Comparison of ENCODE assay signal across 21 cellular contexts in the genomic region with DNA sequence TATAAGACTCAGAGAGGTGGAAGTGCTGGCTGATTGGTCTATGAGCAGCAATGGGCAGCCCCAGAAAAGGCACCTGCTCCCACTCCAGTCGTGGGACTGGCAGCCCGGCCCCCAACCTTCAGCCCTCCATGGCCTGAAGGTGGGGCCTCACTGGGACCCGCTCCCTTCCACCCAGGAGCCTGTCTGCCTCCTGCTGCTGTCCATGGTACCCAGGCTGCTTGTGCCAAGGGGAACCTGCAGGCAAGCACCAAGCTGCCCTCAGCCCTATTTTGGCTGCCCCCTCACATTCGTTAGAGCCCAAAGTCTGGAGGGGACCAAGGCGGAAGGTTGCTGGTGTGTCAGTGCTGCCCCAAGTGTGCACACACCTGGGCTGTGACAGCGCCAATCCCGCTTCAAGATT.
DNase-seq lines count a peak whose midpoint lies in the region; ATAC-seq and TF ChIP-seq lines count a peak whose summit lies in the region.
"Had no signal": no experiment of that assay in that cellular context is flagged by ENCODE, and none has a peak within 500 bp of the region (broad histone marks: within the 10 kb centered on the region; RNA-seq: fewer than 3 reads in every experiment).

No MANE protein-coding gene starts in this region.

- H3K27me3 Mint-ChIP-seq in endodermal cell (ENCODE audit: insufficient read depth), result no peaks in the 10 kb centered on the region
- H3K27me3 Mint-ChIP-seq in nephron progenitor cell (ENCODE audit: low read depth, poor library complexity), result peaks cover under 1% of the 10 kb centered on the region

- H3K4me3 Mint-ChIP-seq in endodermal cell (no peak overlapping the region), nephron progenitor cell (no peak overlapping the region)
- H3K4me3 Mint-ChIP-seq: immature natural killer cell, mesothelial cell of epicardium had no signal

- no peaks in the 10 kb centered on the region for H3K4me1 ChIP-seq in endodermal cell (ENCODE audit: control insufficient read depth, insufficient read depth, low read length)
- H3K4me1 ChIP-seq in left ventricle myocardium inferior, result no peaks in the 10 kb centered on the region
- no peaks in the 10 kb centered on the region for H3K4me1 ChIP-seq in spleen
- H3K4me1 ChIP-seq: gastrocnemius medialis had no signal

- H3K36me3 Mint-ChIP-seq in endodermal cell (ENCODE audit: low read depth) (no peaks in the 10 kb centered on the region), nephron progenitor cell (ENCODE audit: low read depth) (no peaks in the 10 kb centered on the region)
- H3K36me3 Mint-ChIP-seq: immature natural killer cell, mesothelial cell of epicardium had no signal

- ATAC-seq in HG02981 (IDR thresholded peaks at IDR 0.05; ENCODE audit: unreplicated experiment), result no peak
- ATAC-seq: gastrocnemius medialis; Panc1; stimulated activated naive CD8-positive, alpha-beta T cell treated with anti-CD3 and anti-CD28 coated beads, Interleukin-15, Interleukin-2, amounts not matched to agents 100 U/mL and 50 U/mL, for 24 hours had no signal

- H3K36me3 ChIP-seq in endodermal cell (ENCODE audit: control insufficient read depth, insufficient read depth, low read length) (no peaks in the 10 kb centered on the region), left ventricle myocardium inferior (no peaks in the 10 kb centered on the region), spleen (no peaks in the 10 kb centered on the region)
- H3K36me3 ChIP-seq: brain microvascular endothelial cell, gastrocnemius medialis had no signal

- peak; percentile 31 for DNase-seq in ELF-1 (ENCODE audit: low read depth, low spot score)
- peak; percentile 2 for DNase-seq in RPMI7951 (ENCODE audit: low read depth)
- peak; percentile 90 for DNase-seq in endodermal cell
- DNase-seq in nephron progenitor cell, result peak; percentile 67
- no peak for DNase-seq in NCI-H1694 treated with DMSO at 0.1 percent for 48 hours (lab: John Stamatoyannopoulos, UW)
- no peak for DNase-seq in left ventricle myocardium inferior
- DNase-seq in spleen, result no peak
- DNase-seq: activated CD8-positive, alpha-beta memory T cell treated with anti-CD3 and anti-CD28 coated beads for 24 hours; activated effector memory CD4-positive, alpha-beta T cell treated with Interleukin-2 at 50 U/mL for 16 hours; brain microvascular endothelial cell; DMS 273 treated with DMSO at 0.1 percent for 48 hours; gastrocnemius medialis; immature natural killer cell; KG1; NCI-H187; occipital lobe; stimulated activated naive CD8-positive, alpha-beta T cell treated with anti-CD3 and anti-CD28 coated beads, Interleukin-15, Interleukin-2, amounts not matched to agents 100 U/mL and 50 U/mL, for 24 hours; SW 1271 had no signal

- H3K27ac ChIP-seq in endodermal cell (ENCODE audit: low read depth, low read length) (no peak overlapping the region), left ventricle myocardium inferior (replicated peaks) (no peak overlapping the region), spleen (no peak overlapping the region)
- H3K27ac ChIP-seq: brain microvascular endothelial cell, gastrocnemius medialis had no signal

- 86 to 92% methylated on average over 3 to 7 of the region's 7 CpGs for WGBS in endodermal cell (ENCODE audit: insufficient coverage in 1 of 2, insufficient read length in 1 of 2), 2 experiments
- 86 to 94% (median 90%) methylated on average over 4 to 7 of the region's 7 CpGs for WGBS in spleen, 5 donors

- TF ChIP-seq POLR2A in spleen (IDR thresholded peaks at IDR 0.05), result no peak

- H3K4me1 Mint-ChIP-seq in endodermal cell (no peaks in the 10 kb centered on the region), nephron progenitor cell (no peaks in the 10 kb centered on the region)
- H3K4me1 Mint-ChIP-seq: immature natural killer cell, mesothelial cell of epicardium had no signal

- H3K9me3 ChIP-seq in endodermal cell (ENCODE audit: control insufficient read depth, low read length) (no peaks in the 10 kb centered on the region), left ventricle myocardium inferior (replicated peaks) (peaks cover 8% of the 10 kb centered on the region), spleen (peaks cover 0 to 26% (median 0%) of the 10 kb centered on the region in 8 donors)
- H3K9me3 ChIP-seq: gastrocnemius medialis had no signal

- H3K4me3 ChIP-seq in endodermal cell (ENCODE audit: low read length) (no peak overlapping the region), left ventricle myocardium inferior (no peak overlapping the region), spleen (no peak overlapping the region)
- H3K4me3 ChIP-seq: gastrocnemius medialis had no signal

- H3K9me3 Mint-ChIP-seq in endodermal cell, result no peaks in the 10 kb centered on the region
- no peaks in the 10 kb centered on the region for H3K9me3 Mint-ChIP-seq in nephron progenitor cell

- H3K27me3 ChIP-seq in endodermal cell (ENCODE audit: control insufficient read depth, insufficient read depth, low read length, poor library complexity, severe bottlenecking) (no peaks in the 10 kb centered on the region), left ventricle myocardium inferior (ENCODE audit: low read depth) (no peaks in the 10 kb centered on the region), spleen (replicated peaks in 1 of 7) (no peaks in the 10 kb centered on the region)
- H3K27me3 ChIP-seq: brain microvascular endothelial cell, gastrocnemius medialis had no signal

- intact Hi-C loops in left ventricle myocardium inferior (cut with micrococcal nuclease), result no loop called here
- intact Hi-C loops in spleen (cut with DNase I; ENCODE audit: low total_unique reads), result no loop called here

- TF ChIP-seq CTCF in endodermal cell (conservative IDR thresholded peaks at IDR 0.05), result no peak
- no peak for TF ChIP-seq CTCF in nephron progenitor cell (IDR thresholded peaks at IDR 0.05)
- no peak for TF ChIP-seq CTCF in left ventricle myocardium inferior (IDR thresholded peaks at IDR 0.05; ENCODE audit: borderline replicate concordance)
- no peak for TF ChIP-seq CTCF in spleen (IDR thresholded peaks at IDR 0.05 in 8 of 11, conservative IDR thresholded peaks at IDR 0.05 in 3 of 11)

- H3K27ac Mint-ChIP-seq in endodermal cell, result no peak overlapping the region
- H3K27ac Mint-ChIP-seq in nephron progenitor cell, result no peak overlapping the region
- H3K27ac Mint-ChIP-seq: immature natural killer cell, mesothelial cell of epicardium had no signal

- H3K9ac ChIP-seq in endodermal cell (ENCODE audit: extremely low read depth, low read length, poor library complexity, severe bottlenecking), result no peak overlapping the region

Comparison
In these comparisons a context has a peak if more than half of its experiments do, and no peak if none do; other contexts are left out.
1. DNase-seq: peak in ELF-1 (single experiment), RPMI7951 (single experiment), endodermal cell (single experiment) and nephron progenitor cell (single experiment); none in NCI-H1694 treated with DMSO at 0.1 percent for 48 hours (single experiment), left ventricle myocardium inferior (single experiment) and spleen (single experiment).